In the genomic region with DNA sequence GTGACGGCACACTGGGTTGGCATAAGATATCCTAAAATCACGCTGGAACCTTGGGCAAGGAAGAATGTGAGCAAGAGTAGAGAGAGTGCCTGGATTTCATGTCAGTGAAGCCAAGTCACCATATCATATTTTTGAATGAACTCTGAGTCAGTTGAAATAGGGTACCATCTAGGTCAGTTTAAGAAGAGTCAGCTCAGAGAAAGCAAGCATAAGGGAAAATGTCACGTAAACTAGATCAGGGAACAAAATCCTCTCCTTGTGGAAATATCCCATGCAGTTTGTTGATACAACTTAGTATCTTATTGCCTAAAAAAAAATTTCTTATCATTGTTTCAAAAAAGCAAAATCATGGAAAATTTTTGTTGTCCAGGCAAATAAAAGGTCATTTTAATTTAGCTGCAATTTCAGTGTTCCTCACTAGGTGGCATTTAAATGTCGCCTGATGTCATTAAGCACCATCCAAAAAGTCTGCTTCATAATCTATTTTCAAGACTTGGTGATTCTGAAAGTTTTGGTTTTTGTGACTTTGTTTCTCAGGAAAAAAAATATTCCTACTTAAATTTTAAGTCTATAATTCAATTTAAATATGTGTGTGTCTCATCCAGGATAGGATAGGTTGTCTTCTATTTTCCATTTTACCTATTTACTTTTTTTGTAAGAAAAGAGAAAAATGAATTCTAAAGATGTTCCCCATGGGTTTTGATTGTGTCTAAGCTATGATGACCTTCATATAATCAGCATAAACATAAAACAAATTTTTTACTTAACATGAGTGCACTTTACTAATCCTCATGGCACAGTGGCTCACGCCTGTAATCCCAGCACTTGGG, we compare ENCODE assay signal across 2 cellular contexts.
TF ChIP-seq lines count a peak whose summit lies in the region.

No MANE protein-coding gene starts in this region.

TF ChIP-seq in GM23338, 12 proteins besides CTCF, POLR2A, EP300 and RAD21 (continues in another document):
- no peak for TF ChIP-seq STAT1 (IDR thresholded peaks at IDR 0.05; ENCODE audit: unreplicated experiment)
- TF ChIP-seq, protein P1, sequence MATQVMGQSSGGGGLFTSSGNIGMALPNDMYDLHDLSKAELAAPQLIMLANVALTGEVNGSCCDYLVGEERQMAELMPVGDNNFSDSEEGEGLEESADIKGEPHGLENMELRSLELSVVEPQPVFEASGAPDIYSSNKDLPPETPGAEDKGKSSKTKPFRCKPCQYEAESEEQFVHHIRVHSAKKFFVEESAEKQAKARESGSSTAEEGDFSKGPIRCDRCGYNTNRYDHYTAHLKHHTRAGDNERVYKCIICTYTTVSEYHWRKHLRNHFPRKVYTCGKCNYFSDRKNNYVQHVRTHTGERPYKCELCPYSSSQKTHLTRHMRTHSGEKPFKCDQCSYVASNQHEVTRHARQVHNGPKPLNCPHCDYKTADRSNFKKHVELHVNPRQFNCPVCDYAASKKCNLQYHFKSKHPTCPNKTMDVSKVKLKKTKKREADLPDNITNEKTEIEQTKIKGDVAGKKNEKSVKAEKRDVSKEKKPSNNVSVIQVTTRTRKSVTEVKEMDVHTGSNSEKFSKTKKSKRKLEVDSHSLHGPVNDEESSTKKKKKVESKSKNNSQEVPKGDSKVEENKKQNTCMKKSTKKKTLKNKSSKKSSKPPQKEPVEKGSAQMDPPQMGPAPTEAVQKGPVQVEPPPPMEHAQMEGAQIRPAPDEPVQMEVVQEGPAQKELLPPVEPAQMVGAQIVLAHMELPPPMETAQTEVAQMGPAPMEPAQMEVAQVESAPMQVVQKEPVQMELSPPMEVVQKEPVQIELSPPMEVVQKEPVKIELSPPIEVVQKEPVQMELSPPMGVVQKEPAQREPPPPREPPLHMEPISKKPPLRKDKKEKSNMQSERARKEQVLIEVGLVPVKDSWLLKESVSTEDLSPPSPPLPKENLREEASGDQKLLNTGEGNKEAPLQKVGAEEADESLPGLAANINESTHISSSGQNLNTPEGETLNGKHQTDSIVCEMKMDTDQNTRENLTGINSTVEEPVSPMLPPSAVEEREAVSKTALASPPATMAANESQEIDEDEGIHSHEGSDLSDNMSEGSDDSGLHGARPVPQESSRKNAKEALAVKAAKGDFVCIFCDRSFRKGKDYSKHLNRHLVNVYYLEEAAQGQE (IDR thresholded peaks at IDR 0.05; ENCODE audit: unreplicated experiment) = no peak
- TF ChIP-seq ZNF114 (CRISPR knock-in tag; IDR thresholded peaks at IDR 0.05) = no peak
- no peak for TF ChIP-seq POLR2AphosphoS5 (IDR thresholded peaks at IDR 0.05; ENCODE audit: low read depth)
- no peak for TF ChIP-seq EZH2 (IDR thresholded peaks at IDR 0.05; ENCODE audit: low read depth, unreplicated experiment)
- TF ChIP-seq CREB1 (CRISPR knock-in tag; IDR thresholded peaks at IDR 0.05; ENCODE audit: low read depth) = no peak
- TF ChIP-seq, protein P2, sequence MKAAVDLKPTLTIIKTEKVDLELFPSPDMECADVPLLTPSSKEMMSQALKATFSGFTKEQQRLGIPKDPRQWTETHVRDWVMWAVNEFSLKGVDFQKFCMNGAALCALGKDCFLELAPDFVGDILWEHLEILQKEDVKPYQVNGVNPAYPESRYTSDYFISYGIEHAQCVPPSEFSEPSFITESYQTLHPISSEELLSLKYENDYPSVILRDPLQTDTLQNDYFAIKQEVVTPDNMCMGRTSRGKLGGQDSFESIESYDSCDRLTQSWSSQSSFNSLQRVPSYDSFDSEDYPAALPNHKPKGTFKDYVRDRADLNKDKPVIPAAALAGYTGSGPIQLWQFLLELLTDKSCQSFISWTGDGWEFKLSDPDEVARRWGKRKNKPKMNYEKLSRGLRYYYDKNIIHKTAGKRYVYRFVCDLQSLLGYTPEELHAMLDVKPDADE (IDR thresholded peaks at IDR 0.05) = no peak
- TF ChIP-seq JUNB (IDR thresholded peaks at IDR 0.05; ENCODE audit: unreplicated experiment) = no peak
- TF ChIP-seq EZH2phosphoT487 (IDR thresholded peaks at IDR 0.05; ENCODE audit: unreplicated experiment) = no peak
- no peak for TF ChIP-seq NANOG (IDR thresholded peaks at IDR 0.05; ENCODE audit: borderline replicate concordance)
- no peak for TF ChIP-seq ZNF331 (CRISPR knock-in tag; IDR thresholded peaks at IDR 0.05; ENCODE audit: low read depth)

TF ChIP-seq in HepG2, 621 proteins besides CTCF, POLR2A, EP300 and RAD21:
- TF ChIP-seq, protein P3, sequence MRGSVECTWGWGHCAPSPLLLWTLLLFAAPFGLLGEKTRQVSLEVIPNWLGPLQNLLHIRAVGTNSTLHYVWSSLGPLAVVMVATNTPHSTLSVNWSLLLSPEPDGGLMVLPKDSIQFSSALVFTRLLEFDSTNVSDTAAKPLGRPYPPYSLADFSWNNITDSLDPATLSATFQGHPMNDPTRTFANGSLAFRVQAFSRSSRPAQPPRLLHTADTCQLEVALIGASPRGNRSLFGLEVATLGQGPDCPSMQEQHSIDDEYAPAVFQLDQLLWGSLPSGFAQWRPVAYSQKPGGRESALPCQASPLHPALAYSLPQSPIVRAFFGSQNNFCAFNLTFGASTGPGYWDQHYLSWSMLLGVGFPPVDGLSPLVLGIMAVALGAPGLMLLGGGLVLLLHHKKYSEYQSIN (CRISPR knock-in tag; IDR thresholded peaks at IDR 0.05; ENCODE audit: borderline replicate concordance) = no peak
- TF ChIP-seq GATAD2A (CRISPR knock-in tag; IDR thresholded peaks at IDR 0.05) (0 out of 2 replicates have a peak, but pooled peaks have one; percentile 9), MAFF (IDR thresholded peaks at IDR 0.05; ENCODE audit: low read depth, low read length) (peak; percentile 66), MAFK (conservative IDR thresholded peaks at IDR 0.05 in 1 of 2, IDR thresholded peaks at IDR 0.05 in 1 of 2; ENCODE audit: low read length in 2 of 2) (peak; percentile 2 to 44; a peak in 1 of 4 replicates), CREB1 (IDR thresholded peaks at IDR 0.05) (no peak), CREB1 (CRISPR knock-in tag; IDR thresholded peaks at IDR 0.05) (peak; percentile 18; the same call in 1 of the 2 replicates), STAG1 (CRISPR knock-in tag; IDR thresholded peaks at IDR 0.05) (peak; percentile 88), SMC3 (IDR thresholded peaks at IDR 0.05; ENCODE audit: low read length) (peak; percentile 79), MIXL1 (CRISPR knock-in tag; IDR thresholded peaks at IDR 0.05) (0 out of 2 replicates have a peak, but pooled peaks have one; percentile 15)
- TF ChIP-seq, protein P4, sequence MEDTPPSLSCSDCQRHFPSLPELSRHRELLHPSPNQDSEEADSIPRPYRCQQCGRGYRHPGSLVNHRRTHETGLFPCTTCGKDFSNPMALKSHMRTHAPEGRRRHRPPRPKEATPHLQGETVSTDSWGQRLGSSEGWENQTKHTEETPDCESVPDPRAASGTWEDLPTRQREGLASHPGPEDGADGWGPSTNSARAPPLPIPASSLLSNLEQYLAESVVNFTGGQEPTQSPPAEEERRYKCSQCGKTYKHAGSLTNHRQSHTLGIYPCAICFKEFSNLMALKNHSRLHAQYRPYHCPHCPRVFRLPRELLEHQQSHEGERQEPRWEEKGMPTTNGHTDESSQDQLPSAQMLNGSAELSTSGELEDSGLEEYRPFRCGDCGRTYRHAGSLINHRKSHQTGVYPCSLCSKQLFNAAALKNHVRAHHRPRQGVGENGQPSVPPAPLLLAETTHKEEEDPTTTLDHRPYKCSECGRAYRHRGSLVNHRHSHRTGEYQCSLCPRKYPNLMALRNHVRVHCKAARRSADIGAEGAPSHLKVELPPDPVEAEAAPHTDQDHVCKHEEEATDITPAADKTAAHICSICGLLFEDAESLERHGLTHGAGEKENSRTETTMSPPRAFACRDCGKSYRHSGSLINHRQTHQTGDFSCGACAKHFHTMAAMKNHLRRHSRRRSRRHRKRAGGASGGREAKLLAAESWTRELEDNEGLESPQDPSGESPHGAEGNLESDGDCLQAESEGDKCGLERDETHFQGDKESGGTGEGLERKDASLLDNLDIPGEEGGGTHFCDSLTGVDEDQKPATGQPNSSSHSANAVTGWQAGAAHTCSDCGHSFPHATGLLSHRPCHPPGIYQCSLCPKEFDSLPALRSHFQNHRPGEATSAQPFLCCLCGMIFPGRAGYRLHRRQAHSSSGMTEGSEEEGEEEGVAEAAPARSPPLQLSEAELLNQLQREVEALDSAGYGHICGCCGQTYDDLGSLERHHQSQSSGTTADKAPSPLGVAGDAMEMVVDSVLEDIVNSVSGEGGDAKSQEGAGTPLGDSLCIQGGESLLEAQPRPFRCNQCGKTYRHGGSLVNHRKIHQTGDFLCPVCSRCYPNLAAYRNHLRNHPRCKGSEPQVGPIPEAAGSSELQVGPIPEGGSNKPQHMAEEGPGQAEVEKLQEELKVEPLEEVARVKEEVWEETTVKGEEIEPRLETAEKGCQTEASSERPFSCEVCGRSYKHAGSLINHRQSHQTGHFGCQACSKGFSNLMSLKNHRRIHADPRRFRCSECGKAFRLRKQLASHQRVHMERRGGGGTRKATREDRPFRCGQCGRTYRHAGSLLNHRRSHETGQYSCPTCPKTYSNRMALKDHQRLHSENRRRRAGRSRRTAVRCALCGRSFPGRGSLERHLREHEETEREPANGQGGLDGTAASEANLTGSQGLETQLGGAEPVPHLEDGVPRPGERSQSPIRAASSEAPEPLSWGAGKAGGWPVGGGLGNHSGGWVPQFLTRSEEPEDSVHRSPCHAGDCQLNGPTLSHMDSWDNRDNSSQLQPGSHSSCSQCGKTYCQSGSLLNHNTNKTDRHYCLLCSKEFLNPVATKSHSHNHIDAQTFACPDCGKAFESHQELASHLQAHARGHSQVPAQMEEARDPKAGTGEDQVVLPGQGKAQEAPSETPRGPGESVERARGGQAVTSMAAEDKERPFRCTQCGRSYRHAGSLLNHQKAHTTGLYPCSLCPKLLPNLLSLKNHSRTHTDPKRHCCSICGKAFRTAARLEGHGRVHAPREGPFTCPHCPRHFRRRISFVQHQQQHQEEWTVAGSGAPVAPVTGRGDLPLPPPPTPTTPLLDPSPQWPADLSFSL (CRISPR knock-in tag; IDR thresholded peaks at IDR 0.05) = no peak
- TF ChIP-seq, protein P5, sequence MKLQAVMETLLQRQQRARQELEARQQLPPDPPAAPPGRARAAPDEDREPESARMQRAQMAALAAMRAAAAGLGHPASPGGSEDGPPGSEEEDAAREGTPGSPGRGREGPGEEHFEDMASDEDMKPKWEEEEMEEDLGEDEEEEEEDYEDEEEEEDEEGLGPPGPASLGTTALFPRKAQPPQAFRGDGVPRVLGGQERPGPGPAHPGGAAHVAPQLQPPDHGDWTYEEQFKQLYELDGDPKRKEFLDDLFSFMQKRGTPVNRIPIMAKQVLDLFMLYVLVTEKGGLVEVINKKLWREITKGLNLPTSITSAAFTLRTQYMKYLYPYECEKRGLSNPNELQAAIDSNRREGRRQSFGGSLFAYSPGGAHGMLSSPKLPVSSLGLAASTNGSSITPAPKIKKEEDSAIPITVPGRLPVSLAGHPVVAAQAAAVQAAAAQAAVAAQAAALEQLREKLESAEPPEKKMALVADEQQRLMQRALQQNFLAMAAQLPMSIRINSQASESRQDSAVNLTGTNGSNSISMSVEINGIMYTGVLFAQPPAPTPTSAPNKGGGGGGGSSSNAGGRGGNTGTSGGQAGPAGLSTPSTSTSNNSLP (IDR thresholded peaks at IDR 0.05; ENCODE audit: low read depth, low read length) = peak; percentile 65
